In genomic region chr19:45883881-45884681, GRCh38 we compare ENCODE assay signal across 2 cellular contexts.
A peak's percentile ranks its signal among the peaks of the same experiment; 100 is the strongest.
TF ChIP-seq lines count a peak whose summit lies in the region.

No MANE protein-coding gene starts in this region.

TF ChIP-seq in HCT116, 20 proteins besides CTCF, POLR2A, EP300 and RAD21:
- TF ChIP-seq ELF1 (IDR thresholded peaks at IDR 0.05; ENCODE audit: borderline replicate concordance, low read depth): no peak
- no peak for TF ChIP-seq POLR2AphosphoS5 (IDR thresholded peaks at IDR 0.05; ENCODE audit: low read depth, low read length)
- TF ChIP-seq EGR1 (IDR thresholded peaks at IDR 0.05; ENCODE audit: low read depth): no peak
- TF ChIP-seq, protein P1, sequence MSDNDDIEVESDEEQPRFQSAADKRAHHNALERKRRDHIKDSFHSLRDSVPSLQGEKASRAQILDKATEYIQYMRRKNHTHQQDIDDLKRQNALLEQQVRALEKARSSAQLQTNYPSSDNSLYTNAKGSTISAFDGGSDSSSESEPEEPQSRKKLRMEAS (IDR thresholded peaks at IDR 0.05): no peak
- no peak for TF ChIP-seq REST (IDR thresholded peaks at IDR 0.05; ENCODE audit: low read depth)
- no peak for TF ChIP-seq TCF7L2 (IDR thresholded peaks at IDR 0.05; ENCODE audit: borderline replicate concordance, extremely low read depth, insufficient read depth, insufficient read length)
- no peak for TF ChIP-seq EZH2phosphoT487 (IDR thresholded peaks at IDR 0.05; ENCODE audit: borderline replicate concordance)
- TF ChIP-seq JUND (IDR thresholded peaks at IDR 0.05): no peak
- no peak for TF ChIP-seq CEBPB (IDR thresholded peaks at IDR 0.05; ENCODE audit: low read depth)
- no peak for TF ChIP-seq CBX3 (IDR thresholded peaks at IDR 0.05; ENCODE audit: low read depth)
- no peak for TF ChIP-seq ZNF274 (IDR thresholded peaks at IDR 0.05; ENCODE audit: low read depth, low read length)
- no peak for TF ChIP-seq EZH2 (IDR thresholded peaks at IDR 0.05)

TF ChIP-seq in GM12878, 131 proteins besides CTCF, POLR2A, EP300 and RAD21:
- TF ChIP-seq DPF2 (IDR thresholded peaks at IDR 0.05) (no peak), TCF3 (IDR thresholded peaks at IDR 0.05; ENCODE audit: borderline replicate concordance, insufficient read depth, low read depth, low read length) (no peak), ZBTB40 (IDR thresholded peaks at IDR 0.05; ENCODE audit: borderline replicate concordance) (no peak)
- TF ChIP-seq, protein P2, sequence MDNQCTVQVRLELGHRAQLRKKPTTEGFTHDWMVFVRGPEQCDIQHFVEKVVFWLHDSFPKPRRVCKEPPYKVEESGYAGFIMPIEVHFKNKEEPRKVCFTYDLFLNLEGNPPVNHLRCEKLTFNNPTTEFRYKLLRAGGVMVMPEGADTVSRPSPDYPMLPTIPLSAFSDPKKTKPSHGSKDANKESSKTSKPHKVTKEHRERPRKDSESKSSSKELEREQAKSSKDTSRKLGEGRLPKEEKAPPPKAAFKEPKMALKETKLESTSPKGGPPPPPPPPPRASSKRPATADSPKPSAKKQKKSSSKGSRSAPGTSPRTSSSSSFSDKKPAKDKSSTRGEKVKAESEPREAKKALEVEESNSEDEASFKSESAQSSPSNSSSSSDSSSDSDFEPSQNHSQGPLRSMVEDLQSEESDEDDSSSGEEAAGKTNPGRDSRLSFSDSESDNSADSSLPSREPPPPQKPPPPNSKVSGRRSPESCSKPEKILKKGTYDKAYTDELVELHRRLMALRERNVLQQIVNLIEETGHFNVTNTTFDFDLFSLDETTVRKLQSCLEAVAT (IDR thresholded peaks at IDR 0.05): peak; percentile 38; the same call in 1 of the 2 replicates
